ENCODE assay signal across 1 cellular context in the genomic region with DNA sequence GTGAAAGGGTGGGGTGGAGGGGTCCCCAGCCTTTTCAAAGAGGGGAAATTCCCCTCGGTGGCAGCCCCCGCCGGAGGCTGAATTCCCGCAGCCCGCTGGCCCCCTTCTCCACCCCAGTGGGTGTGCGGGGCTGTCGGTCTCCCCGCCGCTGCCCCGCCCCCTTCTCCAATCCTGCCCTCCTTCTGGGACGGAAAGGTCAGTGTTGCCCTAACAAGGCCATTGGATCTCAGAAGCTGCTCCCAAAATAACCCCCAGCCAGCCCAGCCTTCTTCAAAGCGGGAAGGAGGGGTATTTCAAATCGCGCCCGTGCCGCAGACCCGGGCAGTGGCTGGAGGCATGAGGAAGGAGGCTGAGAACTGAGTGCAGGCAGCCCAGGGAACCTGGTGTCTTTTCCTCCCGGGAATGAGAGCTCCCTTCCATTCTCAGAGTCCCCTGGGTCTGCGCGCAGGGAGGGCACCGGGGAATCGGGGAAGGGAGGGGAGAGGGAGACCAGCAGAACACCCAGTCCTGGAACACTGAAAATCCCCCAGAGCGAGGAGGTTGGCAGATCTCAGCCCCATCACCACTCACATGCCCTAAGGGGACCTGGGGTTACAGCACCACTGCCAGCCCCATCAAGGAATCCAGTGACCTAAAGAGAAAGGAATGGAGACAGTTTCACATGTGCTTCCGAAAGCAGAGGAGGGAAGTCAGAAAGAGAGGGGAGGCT.
TF ChIP-seq lines count a peak whose summit lies in the region.

Gene JPH2 (minus strand): TSS at position 135 of the 709 bp plus-strand sequence. CDS start 483 bp downstream, outside the sequence.

TF ChIP-seq in liver, 16 proteins besides CTCF, POLR2A, EP300 and RAD21 (continued from another document):
- no peak for TF ChIP-seq ATF3 (IDR thresholded peaks at IDR 0.05)
- TF ChIP-seq TAF1 (conservative IDR thresholded peaks at IDR 0.05): no peak
